In the genomic region with DNA sequence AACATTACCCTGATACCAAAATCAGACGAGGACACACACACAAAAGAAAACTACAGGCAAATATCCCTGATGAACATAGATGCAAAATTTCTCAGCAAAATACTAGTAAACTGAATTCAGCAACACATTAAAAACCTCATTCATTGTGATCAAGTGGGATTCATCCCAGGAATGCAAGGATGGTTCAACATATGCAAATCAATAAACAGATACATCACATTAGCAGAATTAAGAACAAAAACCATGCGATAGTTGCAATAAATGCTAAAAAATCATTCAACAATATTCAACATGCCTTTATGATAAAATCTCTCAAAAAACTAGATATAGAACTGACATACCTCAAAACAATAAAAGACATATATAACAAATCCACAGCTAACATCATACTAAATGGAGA, we compare ENCODE assay signal across 4 cellular contexts.
TF ChIP-seq lines count a peak whose summit lies in the region.

No MANE protein-coding gene starts in this region.

TF ChIP-seq in HEK293, 187 proteins besides CTCF, POLR2A, EP300 and RAD21:
- no peak for TF ChIP-seq ZNF785 (tag by site-specific recombination; IDR thresholded peaks at IDR 0.05)
- peak; percentile 59 for TF ChIP-seq SETDB1 (IDR thresholded peaks at IDR 0.05; ENCODE audit: insufficient read length, low read length)
- no peak for TF ChIP-seq MYNN (tag by site-specific recombination; IDR thresholded peaks at IDR 0.05; ENCODE audit: borderline replicate concordance)
- TF ChIP-seq ZNF473 (tag by site-specific recombination; IDR thresholded peaks at IDR 0.05) = no peak

TF ChIP-seq in K562, 482 proteins besides CTCF, POLR2A, EP300 and RAD21 (continues in another document):
- TF ChIP-seq GTF2F1 (IDR thresholded peaks at IDR 0.05; ENCODE audit: low read depth, low read length) = no peak
- TF ChIP-seq MCM2 (IDR thresholded peaks at IDR 0.05; ENCODE audit: low read depth) = no peak
- TF ChIP-seq NBN (IDR thresholded peaks at IDR 0.05; ENCODE audit: low read depth) = no peak
- no peak for TF ChIP-seq RBM39 (optimal IDR thresholded peaks at IDR 0.05; ENCODE audit: low read depth, low read length)
- no peak for TF ChIP-seq SRSF3 (IDR thresholded peaks at IDR 0.05; ENCODE audit: insufficient read depth, low read length)
- TF ChIP-seq, protein P1, sequence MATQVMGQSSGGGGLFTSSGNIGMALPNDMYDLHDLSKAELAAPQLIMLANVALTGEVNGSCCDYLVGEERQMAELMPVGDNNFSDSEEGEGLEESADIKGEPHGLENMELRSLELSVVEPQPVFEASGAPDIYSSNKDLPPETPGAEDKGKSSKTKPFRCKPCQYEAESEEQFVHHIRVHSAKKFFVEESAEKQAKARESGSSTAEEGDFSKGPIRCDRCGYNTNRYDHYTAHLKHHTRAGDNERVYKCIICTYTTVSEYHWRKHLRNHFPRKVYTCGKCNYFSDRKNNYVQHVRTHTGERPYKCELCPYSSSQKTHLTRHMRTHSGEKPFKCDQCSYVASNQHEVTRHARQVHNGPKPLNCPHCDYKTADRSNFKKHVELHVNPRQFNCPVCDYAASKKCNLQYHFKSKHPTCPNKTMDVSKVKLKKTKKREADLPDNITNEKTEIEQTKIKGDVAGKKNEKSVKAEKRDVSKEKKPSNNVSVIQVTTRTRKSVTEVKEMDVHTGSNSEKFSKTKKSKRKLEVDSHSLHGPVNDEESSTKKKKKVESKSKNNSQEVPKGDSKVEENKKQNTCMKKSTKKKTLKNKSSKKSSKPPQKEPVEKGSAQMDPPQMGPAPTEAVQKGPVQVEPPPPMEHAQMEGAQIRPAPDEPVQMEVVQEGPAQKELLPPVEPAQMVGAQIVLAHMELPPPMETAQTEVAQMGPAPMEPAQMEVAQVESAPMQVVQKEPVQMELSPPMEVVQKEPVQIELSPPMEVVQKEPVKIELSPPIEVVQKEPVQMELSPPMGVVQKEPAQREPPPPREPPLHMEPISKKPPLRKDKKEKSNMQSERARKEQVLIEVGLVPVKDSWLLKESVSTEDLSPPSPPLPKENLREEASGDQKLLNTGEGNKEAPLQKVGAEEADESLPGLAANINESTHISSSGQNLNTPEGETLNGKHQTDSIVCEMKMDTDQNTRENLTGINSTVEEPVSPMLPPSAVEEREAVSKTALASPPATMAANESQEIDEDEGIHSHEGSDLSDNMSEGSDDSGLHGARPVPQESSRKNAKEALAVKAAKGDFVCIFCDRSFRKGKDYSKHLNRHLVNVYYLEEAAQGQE (CRISPR knock-in tag; IDR thresholded peaks at IDR 0.05; ENCODE audit: low read depth) = no peak
- TF ChIP-seq, protein P2, sequence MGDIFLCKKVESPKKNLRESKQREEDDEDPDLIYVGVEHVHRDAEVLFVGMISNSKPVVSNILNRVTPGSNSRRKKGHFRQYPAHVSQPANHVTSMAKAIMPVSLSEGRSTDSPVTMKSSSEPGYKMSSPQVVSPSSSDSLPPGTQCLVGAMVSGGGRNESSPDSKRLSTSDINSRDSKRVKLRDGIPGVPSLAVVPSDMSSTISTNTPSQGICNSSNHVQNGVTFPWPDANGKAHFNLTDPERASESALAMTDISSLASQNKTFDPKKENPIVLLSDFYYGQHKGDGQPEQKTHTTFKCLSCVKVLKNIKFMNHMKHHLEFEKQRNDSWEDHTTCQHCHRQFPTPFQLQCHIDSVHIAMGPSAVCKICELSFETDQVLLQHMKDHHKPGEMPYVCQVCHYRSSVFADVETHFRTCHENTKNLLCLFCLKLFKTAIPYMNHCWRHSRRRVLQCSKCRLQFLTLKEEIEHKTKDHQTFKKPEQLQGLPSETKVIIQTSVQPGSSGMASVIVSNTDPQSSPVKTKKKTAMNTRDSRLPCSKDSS (IDR thresholded peaks at IDR 0.05; ENCODE audit: low read depth, partially characterized antibody) = peak; percentile 37

TF ChIP-seq in H1, 55 proteins besides CTCF, POLR2A, EP300 and RAD21:
- TF ChIP-seq SP4 (IDR thresholded peaks at IDR 0.05; ENCODE audit: low read length) = no peak
- TF ChIP-seq TAF7 (optimal IDR thresholded peaks at IDR 0.05; ENCODE audit: borderline replicate concordance, low read depth, low read length) = no peak
- TF ChIP-seq GTF2F1 (IDR thresholded peaks at IDR 0.05; ENCODE audit: borderline replicate concordance, low read depth, low read length) = no peak
- TF ChIP-seq BCL11A (IDR thresholded peaks at IDR 0.05; ENCODE audit: low read depth in 2 of 2, low read length in 2 of 2) = no peak
- no peak for TF ChIP-seq CBX5 (IDR thresholded peaks at IDR 0.05; ENCODE audit: low read depth, low read length)
- TF ChIP-seq HDAC2 (IDR thresholded peaks at IDR 0.05; ENCODE audit: borderline replicate concordance in 1 of 2, low read depth in 2 of 2, low read length in 2 of 2) = no peak
- TF ChIP-seq BACH1 (IDR thresholded peaks at IDR 0.05; ENCODE audit: low read length) = no peak
- no peak for TF ChIP-seq SIX5 (IDR thresholded peaks at IDR 0.05; ENCODE audit: low read depth, low read length)
- TF ChIP-seq, protein P3, sequence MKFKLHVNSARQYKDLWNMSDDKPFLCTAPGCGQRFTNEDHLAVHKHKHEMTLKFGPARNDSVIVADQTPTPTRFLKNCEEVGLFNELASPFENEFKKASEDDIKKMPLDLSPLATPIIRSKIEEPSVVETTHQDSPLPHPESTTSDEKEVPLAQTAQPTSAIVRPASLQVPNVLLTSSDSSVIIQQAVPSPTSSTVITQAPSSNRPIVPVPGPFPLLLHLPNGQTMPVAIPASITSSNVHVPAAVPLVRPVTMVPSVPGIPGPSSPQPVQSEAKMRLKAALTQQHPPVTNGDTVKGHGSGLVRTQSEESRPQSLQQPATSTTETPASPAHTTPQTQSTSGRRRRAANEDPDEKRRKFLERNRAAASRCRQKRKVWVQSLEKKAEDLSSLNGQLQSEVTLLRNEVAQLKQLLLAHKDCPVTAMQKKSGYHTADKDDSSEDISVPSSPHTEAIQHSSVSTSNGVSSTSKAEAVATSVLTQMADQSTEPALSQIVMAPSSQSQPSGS (IDR thresholded peaks at IDR 0.05; ENCODE audit: low read length) = no peak
- no peak for TF ChIP-seq TBP (IDR thresholded peaks at IDR 0.05; ENCODE audit: low read depth, low read length)
- TF ChIP-seq EZH2 (IDR thresholded peaks at IDR 0.05; ENCODE audit: low read depth, low read length, severe bottlenecking) = no peak
- TF ChIP-seq NRF1 (IDR thresholded peaks at IDR 0.05; ENCODE audit: low read depth, low read length) = no peak
- no peak for TF ChIP-seq CBX8 (IDR thresholded peaks at IDR 0.05; ENCODE audit: borderline replicate concordance, low read depth, low read length)
TF ChIP-seq in H1: peak in this region for 0.

TF ChIP-seq in endothelial cell of umbilical vein, 7 proteins besides CTCF, POLR2A, EP300 and RAD21:
- no peak for TF ChIP-seq GATA2 (IDR thresholded peaks at IDR 0.05; ENCODE audit: insufficient read depth, insufficient read length, low read depth, low read length)
- TF ChIP-seq JUN (IDR thresholded peaks at IDR 0.05; ENCODE audit: borderline replicate concordance, insufficient read depth, insufficient read length, low read depth) = no peak
- no peak for TF ChIP-seq POLR2AphosphoS5 (IDR thresholded peaks at IDR 0.05; ENCODE audit: insufficient read depth, low read depth, low read length)
- TF ChIP-seq MYC (IDR thresholded peaks at IDR 0.05; ENCODE audit: low read depth, low read length) = no peak
- no peak for TF ChIP-seq FOS (IDR thresholded peaks at IDR 0.05; ENCODE audit: borderline replicate concordance, insufficient read depth, low read length)
- TF ChIP-seq, protein P4, sequence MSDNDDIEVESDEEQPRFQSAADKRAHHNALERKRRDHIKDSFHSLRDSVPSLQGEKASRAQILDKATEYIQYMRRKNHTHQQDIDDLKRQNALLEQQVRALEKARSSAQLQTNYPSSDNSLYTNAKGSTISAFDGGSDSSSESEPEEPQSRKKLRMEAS (IDR thresholded peaks at IDR 0.05; ENCODE audit: insufficient read depth, insufficient read length) = no peak
- no peak for TF ChIP-seq EZH2 (IDR thresholded peaks at IDR 0.05; ENCODE audit: borderline replicate concordance, low read depth, low read length, severe bottlenecking)
